In genomic region chr5:68749076-68749475, GRCh38 we compare ENCODE assay signal across 22 cellular contexts.
"Had no signal": no experiment of that assay in that cellular context is flagged by ENCODE, and none has a peak within 500 bp of the region (broad histone marks: within the 10 kb centered on the region; RNA-seq: fewer than 3 reads in every experiment).

No MANE protein-coding gene starts in this region.

- H3K9me3 ChIP-seq: SJCRH30 had no signal

- H3K9ac ChIP-seq: KMS-11 had no signal

- H3K4me3 ChIP-seq: K562, SJCRH30, SK-N-MC had no signal

- H3K36me3 ChIP-seq: SJCRH30 had no signal

- H3K4me2 ChIP-seq: KMS-11 had no signal

- DNase-seq: NCI-H1092, NCI-H1105 treated with DMSO at 0.1 percent for 48 hours, NCI-H1417 treated with DMSO at 0.1 percent for 48 hours, NCI-H146, NCI-H187, NCI-H2029, NCI-H2081 treated with DMSO at 0.1 percent for 48 hours, NCI-H2171, NCI-H226, NCI-H446, NCI-H510A, NCI-H524 treated with DMSO at 0.1 percent for 48 hours, NCI-H69, NCI-H774, SHP77 treated with DMSO at 0.1 percent for 48 hours, SJCRH30 had no signal

- FAIRE-seq: K562 had no signal

- ATAC-seq: K562, Panc1, PC-3, Right ventricle myocardium inferior had no signal

- H3K27me3 ChIP-seq: SJCRH30 had no signal

- H3K27ac ChIP-seq: KMS-11, SJCRH30, SK-N-MC had no signal
